In genomic region chr1:154536570-154536969, GRCh38 we compare ENCODE assay signal across 32 cellular contexts. TPM values are rescaled to one million over a fixed set of nuclear protein-coding genes. Genes with fewer than 3 reads are reported as not detected.
"Had no signal": no experiment of that assay in that cellular context is flagged by ENCODE, and none has a peak within 500 bp of the region (broad histone marks: within the 10 kb centered on the region; RNA-seq: fewer than 3 reads in every experiment).

No MANE protein-coding gene starts in this region.

- H3K4me3 ChIP-seq: colonic mucosa, esophagus squamous epithelium, gastrocnemius medialis, hepatocyte, left lung, mucosa of descending colon, prostate gland, right atrium auricular region, sigmoid colon, skin epidermis, spleen, testis, tibial artery had no signal

- DNase-seq: colonic mucosa; effector CD8-positive, alpha-beta T cell; endodermal cell; esophagus squamous epithelium; gastrocnemius medialis; head of caudate nucleus; left cardiac atrium; left lung; mesenchymal stem cell; mucosa of descending colon; naive thymus-derived CD8-positive, alpha-beta T cell; nephron progenitor cell; nucleus accumbens; sigmoid colon; stimulated activated CD4-positive, alpha-beta T cell treated with anti-CD3 and anti-CD28 coated beads, Interleukin-4, amount 100 ng/mL, for 4 hours; stimulated activated naive CD8-positive, alpha-beta T cell treated with anti-CD3 and anti-CD28 coated beads, Interleukin-15, Interleukin-2, amounts not matched to agents 100 U/mL and 50 U/mL, for 24 hours; substantia nigra; testis; tibial artery had no signal

- H2AFZ ChIP-seq: hepatocyte had no signal

- H3K4me2 ChIP-seq: hepatocyte had no signal

- H3K36me3 Mint-ChIP-seq: mesothelial cell of epicardium; naive thymus-derived CD8-positive, alpha-beta T cell; stimulated activated memory B cell treated with anti-CD40 and anti-IgM and Interleukin-4, amounts not matched to agents 10 μg/mL and 1 μg/mL and 100 μg/mL, for 72 hours; type B pancreatic cell had no signal

- H3K27ac Mint-ChIP-seq: dendritic cell treated with granulocyte-macrophage colony-stimulating factor and Interleukin-4, amounts not matched to agents 40 ng/mL and 50 ng/mL, for 4 days; endodermal cell; mesothelial cell of epicardium; naive thymus-derived CD8-positive, alpha-beta T cell; nephron progenitor cell; stimulated activated memory B cell treated with anti-CD40 and anti-IgM and Interleukin-4, amounts not matched to agents 10 μg/mL and 1 μg/mL and 100 μg/mL, for 72 hours; type B pancreatic cell had no signal

- H3K9me3 Mint-ChIP-seq: dendritic cell treated with granulocyte-macrophage colony-stimulating factor and Interleukin-4, amounts not matched to agents 40 ng/mL and 50 ng/mL, for 4 days; type B pancreatic cell had no signal

- H3K4me1 Mint-ChIP-seq: mesothelial cell of epicardium; stimulated activated memory B cell treated with anti-CD40 and anti-IgM and Interleukin-4, amounts not matched to agents 10 μg/mL and 1 μg/mL and 100 μg/mL, for 72 hours had no signal

- H3K27me3 ChIP-seq: colonic mucosa, gastrocnemius medialis, left lung, right atrium auricular region, sigmoid colon, spleen, testis had no signal

- H3K9me3 ChIP-seq: colonic mucosa, esophagus squamous epithelium, gastrocnemius medialis, left lung, mucosa of descending colon, prostate gland, right atrium auricular region, sigmoid colon, spleen, testis, tibial artery had no signal

- H3K4me3 Mint-ChIP-seq: dendritic cell treated with granulocyte-macrophage colony-stimulating factor and Interleukin-4, amounts not matched to agents 40 ng/mL and 50 ng/mL, for 4 days; endodermal cell; mesothelial cell of epicardium; naive thymus-derived CD8-positive, alpha-beta T cell; nephron progenitor cell; stimulated activated memory B cell treated with anti-CD40 and anti-IgM and Interleukin-4, amounts not matched to agents 10 μg/mL and 1 μg/mL and 100 μg/mL, for 72 hours; type B pancreatic cell had no signal

- H3K36me3 ChIP-seq: colonic mucosa, esophagus squamous epithelium, gastrocnemius medialis, left lung, prostate gland, right atrium auricular region, sigmoid colon, spleen, tibial artery had no signal

- ATAC-seq: gastrocnemius medialis; left cardiac atrium; left lung; mucosa of descending colon; naive thymus-derived CD8-positive, alpha-beta T cell; stimulated activated memory B cell treated with anti-CD40 and anti-IgM and Interleukin-4, amounts not matched to agents 10 μg/mL and 1 μg/mL and 100 μg/mL, for 72 hours; stimulated activated naive CD8-positive, alpha-beta T cell treated with anti-CD3 and anti-CD28 coated beads, Interleukin-15, Interleukin-2, amounts not matched to agents 100 U/mL and 50 U/mL, for 24 hours had no signal

- H3K79me2 ChIP-seq: hepatocyte had no signal

- H3K4me1 ChIP-seq: colonic mucosa, esophagus squamous epithelium, gastrocnemius medialis, prostate gland, right atrium auricular region, sigmoid colon, spleen, testis, tibial artery had no signal

- H3K27ac ChIP-seq: colonic mucosa, esophagus squamous epithelium, gastrocnemius medialis, hepatocyte, left lung, prostate gland, right atrium auricular region, sigmoid colon, skin epidermis, spleen, testis, tibial artery had no signal

RNA-seq across cellular contexts. Expression of gene CHRNB2, which starts 31.0 kb away (rescaled TPM):
- total RNA-seq: chondrocyte; epithelial cell of proximal tubule; gastrocnemius medialis; naive thymus-derived CD8-positive, alpha-beta T cell had no signal

RNA-seq across cellular contexts. Expression of gene SHE, which starts 34.4 kb away (rescaled TPM):
- total RNA-seq: naive thymus-derived CD8-positive, alpha-beta T cell; osteocyte had no signal

RNA-seq across cellular contexts. Expression of gene TDRD10, which starts 34.6 kb away (rescaled TPM):
- total RNA-seq: endodermal cell; epithelial cell of proximal tubule; kidney epithelial cell; naive thymus-derived CD8-positive, alpha-beta T cell; osteocyte had no signal
